In the genomic region with DNA sequence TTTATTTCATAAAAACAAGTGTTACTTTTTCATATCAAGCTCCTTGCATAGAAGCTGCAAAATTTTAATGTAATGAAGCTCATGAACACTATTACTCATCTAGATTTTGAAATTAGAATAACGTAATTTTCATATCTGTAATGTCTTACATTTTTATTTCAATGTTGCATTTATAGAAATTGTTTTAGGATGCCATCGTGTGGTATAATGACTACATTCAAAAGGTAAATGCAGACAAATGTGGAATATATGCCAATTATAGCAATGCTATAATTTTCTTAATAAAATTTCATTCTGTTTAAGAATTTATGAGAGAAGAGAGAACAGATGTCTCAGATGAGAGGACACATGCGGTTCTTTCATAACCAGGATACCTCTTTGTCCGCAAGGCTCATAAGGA, we compare ENCODE assay signal across 25 cellular contexts.
DNase-seq lines count a peak whose midpoint lies in the region; ATAC-seq and TF ChIP-seq lines count a peak whose summit lies in the region.
"Had no signal": no experiment of that assay in that cellular context is flagged by ENCODE, and none has a peak within 500 bp of the region (broad histone marks: within the 10 kb centered on the region; RNA-seq: fewer than 3 reads in every experiment).

No MANE protein-coding gene starts in this region.

- H3K4me3 ChIP-seq in AG10803 (ENCODE audit: low read length) = no peak overlapping the region
- H3K4me3 ChIP-seq in HCT116 (replicated peaks in 1 of 2; ENCODE audit: low read depth in 1 of 2, low read length in 2 of 2) = no peak overlapping the region
- H3K4me3 ChIP-seq in PC-9 = no peak overlapping the region
- no peak overlapping the region for H3K4me3 ChIP-seq in SJCRH30
- H3K4me3 ChIP-seq in thyroid gland (replicated peaks in 1 of 3) = no peak overlapping the region
- H3K4me3 ChIP-seq: MG63, SK-N-MC had no signal

- H3K4me2 ChIP-seq in HCT116 (ENCODE audit: low read length) (no peak overlapping the region), PC-9 (no peak overlapping the region)

- peak; percentile 22; the same call in 1 of the 2 replicates for TF ChIP-seq CTCF in AG10803 (conservative IDR thresholded peaks at IDR 0.05; ENCODE audit: low read length)
- no peak for TF ChIP-seq CTCF in HCT116 (IDR thresholded peaks at IDR 0.05 in 2 of 3, conservative IDR thresholded peaks at IDR 0.05 in 1 of 3; ENCODE audit: borderline replicate concordance in 1 of 3, insufficient read depth in 1 of 3, low read depth in 2 of 3, low read length in 2 of 3)
- TF ChIP-seq CTCF in PC-9 (conservative IDR thresholded peaks at IDR 0.05) = peak; percentile 32; the same call in 1 of the 2 replicates
- peak; percentile 34 for TF ChIP-seq CTCF in osteocyte (IDR thresholded peaks at IDR 0.05)
- no peak for TF ChIP-seq CTCF in endothelial cell (IDR thresholded peaks at IDR 0.05; ENCODE audit: unreplicated experiment)
- TF ChIP-seq CTCF in thyroid gland (IDR thresholded peaks at IDR 0.05) = no peak

- BruUV-seq in HCT116 (replicated peaks; lab: Mats Ljungman, UMichigan) (no TSS peak), PC-9 (replicated peaks; lab: Mats Ljungman, UMichigan) (no TSS peak)

- H3K36me3 Mint-ChIP-seq in osteocyte (ENCODE audit: unreplicated experiment) = no peaks in the 10 kb centered on the region
- no peaks in the 10 kb centered on the region for H3K36me3 Mint-ChIP-seq in endothelial cell (ENCODE audit: low read depth, unreplicated experiment)
- H3K36me3 Mint-ChIP-seq: CD8-positive, alpha-beta memory T cell; IgD-negative memory B cell had no signal

- H3K27me3 Mint-ChIP-seq in osteocyte (ENCODE audit: unreplicated experiment) (no peaks in the 10 kb centered on the region), endothelial cell (ENCODE audit: unreplicated experiment) (no peaks in the 10 kb centered on the region)
- H3K27me3 Mint-ChIP-seq: IgD-negative memory B cell had no signal

- intact Hi-C loops in HCT116 (cut with micrococcal nuclease) (no loop called here), PC-9 (cut with micrococcal nuclease; ENCODE audit: unreplicated experiment) (no loop called here), thyroid gland (cut with DNase I) (no loop called here)

- H3K27ac Mint-ChIP-seq in osteocyte (ENCODE audit: unreplicated experiment) (no peak overlapping the region), endothelial cell (ENCODE audit: unreplicated experiment) (no peak overlapping the region)
- H3K27ac Mint-ChIP-seq: CD8-positive, alpha-beta memory T cell; IgD-negative memory B cell had no signal

- DNase-seq in AG10803 (ENCODE audit: low read depth) = peak; percentile 9
- DNase-seq in HCT116 (ENCODE audit: low read depth, low spot score) = no peak
- DNase-seq in PC-9 = no peak
- no peak for DNase-seq in osteocyte (ENCODE audit: extremely low spot score, unreplicated experiment)
- DNase-seq in SJCRH30 = no peak
- DNase-seq in endothelial cell (ENCODE audit: low spot score) = no peak
- no peak for DNase-seq in thyroid gland
- DNase-seq: ACHN; AML-193; C1 segment of cervical spinal cord; Calu3; CD8-positive, alpha-beta memory T cell; DMS53; GDM1; MG63; NCI-H1092; NCI-H1436; NCI-H187 treated with DMSO at 0.1 percent for 48 hours; NCI-H2107; NCI-H2227 treated with DMSO at 0.1 percent for 48 hours; NCI-H510A; NCI-H748 treated with DMSO at 0.1 percent for 48 hours; Right ventricle myocardium superior had no signal

- no peak for TF ChIP-seq POLR2A in HCT116 (IDR thresholded peaks at IDR 0.05; ENCODE audit: borderline replicate concordance, extremely low read depth, insufficient read depth, insufficient read length)
- TF ChIP-seq POLR2A in thyroid gland (IDR thresholded peaks at IDR 0.05) = no peak

- POLR2A ChIA-PET in HCT116 (lab: Charles Lee) = interaction anchor here (0.7 kb wide), 1 partner anchor 55 kb away, joined by 3 read pairs; no protein-coding TSS in a partner anchor
- POLR2A ChIA-PET in PC-9 (lab: Charles Lee; ENCODE audit: unreplicated experiment) = no interaction called here

- CTCF ChIA-PET in HCT116 (lab: Charles Lee) = no interaction called here
- CTCF ChIA-PET in PC-9 (lab: Charles Lee) = no interaction called here

- H3K27me3 ChIP-seq in HCT116 (ENCODE audit: insufficient read depth, low read length) = no peaks in the 10 kb centered on the region
- no peaks in the 10 kb centered on the region for H3K27me3 ChIP-seq in PC-9 (ENCODE audit: insufficient read depth, low read depth)
- H3K27me3 ChIP-seq in SJCRH30 = no peaks in the 10 kb centered on the region
- H3K27me3 ChIP-seq in thyroid gland = no peaks in the 10 kb centered on the region

- H4K20me1 ChIP-seq in HCT116 (ENCODE audit: insufficient read depth) = no peaks in the 10 kb centered on the region; the same call in 1 of the 2 replicates
- no peaks in the 10 kb centered on the region for H4K20me1 ChIP-seq in PC-9 (ENCODE audit: insufficient read depth)

- H2AFZ ChIP-seq in HCT116 (ENCODE audit: low read depth, low read length, poor library complexity, severe bottlenecking) (no peak overlapping the region), PC-9 (no peak overlapping the region)

- no peak for ATAC-seq in HCT116

- H3K9me3 ChIP-seq in HCT116 (ENCODE audit: control insufficient read depth in 1 of 2, insufficient read depth in 1 of 2, low read depth in 1 of 2, low read length in 2 of 2) (no peaks in the 10 kb centered on the region), PC-9 (ENCODE audit: insufficient read depth, low read depth) (no peaks in the 10 kb centered on the region), SJCRH30 (replicated peaks) (no peaks in the 10 kb centered on the region), thyroid gland (no peaks in the 10 kb centered on the region)
- H3K9me3 ChIP-seq: MG63 had no signal

- peak; percentile 12; the same call in 1 of the 2 replicates for TF ChIP-seq RAD21 in HCT116 (IDR thresholded peaks at IDR 0.05; ENCODE audit: low read depth)

- H3K9me2 ChIP-seq in HCT116 (ENCODE audit: insufficient read depth) (no peaks in the 10 kb centered on the region), PC-9 (ENCODE audit: insufficient read depth) (no peaks in the 10 kb centered on the region)

- no peak overlapping the region for H3K4me3 Mint-ChIP-seq in osteocyte (ENCODE audit: unreplicated experiment)
- no peak overlapping the region for H3K4me3 Mint-ChIP-seq in endothelial cell (ENCODE audit: unreplicated experiment)
- H3K4me3 Mint-ChIP-seq: CD8-positive, alpha-beta memory T cell; IgD-negative memory B cell had no signal

- H3K9me3 Mint-ChIP-seq in osteocyte (ENCODE audit: unreplicated experiment) (peaks cover 10% of the 10 kb centered on the region), endothelial cell (ENCODE audit: unreplicated experiment) (no peaks in the 10 kb centered on the region)
- H3K9me3 Mint-ChIP-seq: CD8-positive, alpha-beta memory T cell had no signal

- H3K36me3 ChIP-seq in HCT116 (ENCODE audit: control insufficient read depth in 1 of 2, insufficient read depth in 2 of 2, low read length in 2 of 2) (no peaks in the 10 kb centered on the region), PC-9 (ENCODE audit: low read depth) (no peaks in the 10 kb centered on the region), SJCRH30 (no peaks in the 10 kb centered on the region), thyroid gland (no peaks in the 10 kb centered on the region)
- H3K36me3 ChIP-seq: MG63 had no signal

- H3K4me1 ChIP-seq in HCT116 (ENCODE audit: control insufficient read depth in 1 of 2, insufficient read depth in 2 of 2, low read length in 2 of 2) = no peaks in the 10 kb centered on the region
- H3K4me1 ChIP-seq in PC-9 (replicated peaks; ENCODE audit: insufficient read depth) = no peaks in the 10 kb centered on the region
- H3K4me1 ChIP-seq in SJCRH30 = no peaks in the 10 kb centered on the region
- no peaks in the 10 kb centered on the region for H3K4me1 ChIP-seq in thyroid gland

- no peak overlapping the region for H3K9ac ChIP-seq in HCT116 (ENCODE audit: low read length)

- RAD21 ChIA-PET in HCT116 (lab: Charles Lee; ENCODE audit: low non-redundant PET in 1 of 2, low total read pairs in 2 of 2, uncharacterized antibody in 2 of 2, unreplicated experiment in 2 of 2) = no interaction called here

- 88 to 93% methylated on average over 4 of the region's 4 CpGs for WGBS in thyroid gland, 2 donors

- H3K79me2 ChIP-seq in HCT116 (ENCODE audit: insufficient read depth, low read length) (no peaks in the 10 kb centered on the region), PC-9 (ENCODE audit: low read depth) (no peaks in the 10 kb centered on the region)

- no peaks in the 10 kb centered on the region for H3F3A ChIP-seq in PC-9 (ENCODE audit: insufficient read depth, low read depth)

- H3K4me1 Mint-ChIP-seq in osteocyte (ENCODE audit: unreplicated experiment) (peaks cover 19% of the 10 kb centered on the region), endothelial cell (ENCODE audit: unreplicated experiment) (no peaks in the 10 kb centered on the region)
- H3K4me1 Mint-ChIP-seq: CD8-positive, alpha-beta memory T cell; IgD-negative memory B cell had no signal

- H3K27ac ChIP-seq in HCT116 (ENCODE audit: low read depth, low read length) (no peak overlapping the region), PC-9 (no peak overlapping the region), SJCRH30 (no peak overlapping the region), thyroid gland (no peak overlapping the region)
- H3K27ac ChIP-seq: SK-N-MC had no signal

TF ChIP-seq in HCT116, 20 proteins besides CTCF, POLR2A, EP300 and RAD21 (continues in another document):
- TF ChIP-seq POLR2AphosphoS5 (IDR thresholded peaks at IDR 0.05; ENCODE audit: low read depth, low read length) (no peak), EZH2 (IDR thresholded peaks at IDR 0.05) (no peak), SIN3A (IDR thresholded peaks at IDR 0.05; ENCODE audit: low read depth) (no peak), ZNF274 (IDR thresholded peaks at IDR 0.05; ENCODE audit: low read depth, low read length) (no peak), SRF (IDR thresholded peaks at IDR 0.05; ENCODE audit: low read depth) (no peak), ZFX (IDR thresholded peaks at IDR 0.05) (no peak), TCF7L2 (IDR thresholded peaks at IDR 0.05; ENCODE audit: borderline replicate concordance, extremely low read depth, insufficient read depth, insufficient read length) (no peak), ATF3 (IDR thresholded peaks at IDR 0.05) (no peak), SP1 (IDR thresholded peaks at IDR 0.05; ENCODE audit: low read depth) (no peak), YY1 (IDR thresholded peaks at IDR 0.05; ENCODE audit: extremely low read depth, insufficient replicate concordance, low read depth, low read length) (no peak), CEBPB (IDR thresholded peaks at IDR 0.05; ENCODE audit: low read depth) (no peak)

Comparison
In these comparisons a context has a peak if more than half of its experiments do, and no peak if none do; other contexts are left out.
1. CTCF ChIP-seq: peak in AG10803 (single experiment), PC-9 (single experiment) and osteocyte (single experiment); none in HCT116 (0 of 3), endothelial cell (single experiment) and thyroid gland (0 of 6).